In genomic region chr1:19484793-19485361, GRCh38 we compare ENCODE assay signal across 2 cellular contexts.
TF ChIP-seq lines count a peak whose summit lies in the region.

No MANE protein-coding gene starts in this region.

TF ChIP-seq in HEK293, 187 proteins besides CTCF, POLR2A, EP300 and RAD21 (continued from another document and continues in another):
- TF ChIP-seq ZNF202 (tag by site-specific recombination; IDR thresholded peaks at IDR 0.05; ENCODE audit: borderline replicate concordance): no peak
- TF ChIP-seq, protein P1, sequence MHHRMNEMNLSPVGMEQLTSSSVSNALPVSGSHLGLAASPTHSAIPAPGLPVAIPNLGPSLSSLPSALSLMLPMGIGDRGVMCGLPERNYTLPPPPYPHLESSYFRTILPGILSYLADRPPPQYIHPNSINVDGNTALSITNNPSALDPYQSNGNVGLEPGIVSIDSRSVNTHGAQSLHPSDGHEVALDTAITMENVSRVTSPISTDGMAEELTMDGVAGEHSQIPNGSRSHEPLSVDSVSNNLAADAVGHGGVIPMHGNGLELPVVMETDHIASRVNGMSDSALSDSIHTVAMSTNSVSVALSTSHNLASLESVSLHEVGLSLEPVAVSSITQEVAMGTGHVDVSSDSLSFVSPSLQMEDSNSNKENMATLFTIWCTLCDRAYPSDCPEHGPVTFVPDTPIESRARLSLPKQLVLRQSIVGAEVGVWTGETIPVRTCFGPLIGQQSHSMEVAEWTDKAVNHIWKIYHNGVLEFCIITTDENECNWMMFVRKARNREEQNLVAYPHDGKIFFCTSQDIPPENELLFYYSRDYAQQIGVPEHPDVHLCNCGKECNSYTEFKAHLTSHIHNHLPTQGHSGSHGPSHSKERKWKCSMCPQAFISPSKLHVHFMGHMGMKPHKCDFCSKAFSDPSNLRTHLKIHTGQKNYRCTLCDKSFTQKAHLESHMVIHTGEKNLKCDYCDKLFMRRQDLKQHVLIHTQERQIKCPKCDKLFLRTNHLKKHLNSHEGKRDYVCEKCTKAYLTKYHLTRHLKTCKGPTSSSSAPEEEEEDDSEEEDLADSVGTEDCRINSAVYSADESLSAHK (tag by site-specific recombination; IDR thresholded peaks at IDR 0.05): no peak
- no peak for TF ChIP-seq ZNF777 (tag by site-specific recombination; IDR thresholded peaks at IDR 0.05; ENCODE audit: borderline replicate concordance)
- TF ChIP-seq GFI1B (tag by site-specific recombination; IDR thresholded peaks at IDR 0.05): no peak
- no peak for TF ChIP-seq MZF1 (tag by site-specific recombination; IDR thresholded peaks at IDR 0.05; ENCODE audit: borderline replicate concordance)
- TF ChIP-seq YY2 (tag by site-specific recombination; IDR thresholded peaks at IDR 0.05): no peak
- TF ChIP-seq, protein P2, sequence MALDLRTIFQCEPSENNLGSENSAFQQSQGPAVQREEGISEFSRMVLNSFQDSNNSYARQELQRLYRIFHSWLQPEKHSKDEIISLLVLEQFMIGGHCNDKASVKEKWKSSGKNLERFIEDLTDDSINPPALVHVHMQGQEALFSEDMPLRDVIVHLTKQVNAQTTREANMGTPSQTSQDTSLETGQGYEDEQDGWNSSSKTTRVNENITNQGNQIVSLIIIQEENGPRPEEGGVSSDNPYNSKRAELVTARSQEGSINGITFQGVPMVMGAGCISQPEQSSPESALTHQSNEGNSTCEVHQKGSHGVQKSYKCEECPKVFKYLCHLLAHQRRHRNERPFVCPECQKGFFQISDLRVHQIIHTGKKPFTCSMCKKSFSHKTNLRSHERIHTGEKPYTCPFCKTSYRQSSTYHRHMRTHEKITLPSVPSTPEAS (tag by site-specific recombination; IDR thresholded peaks at IDR 0.05): no peak
- no peak for TF ChIP-seq ZNF843 (tag by site-specific recombination; IDR thresholded peaks at IDR 0.05)
- TF ChIP-seq ZNF211 (tag by site-specific recombination; IDR thresholded peaks at IDR 0.05; ENCODE audit: low read depth): no peak
- no peak for TF ChIP-seq ZNF830 (tag by site-specific recombination; IDR thresholded peaks at IDR 0.05; ENCODE audit: low read depth)
- TF ChIP-seq ZNF48 (tag by site-specific recombination; IDR thresholded peaks at IDR 0.05): no peak
- TF ChIP-seq ZNF645 (tag by site-specific recombination; IDR thresholded peaks at IDR 0.05): no peak
- peak; percentile 69 for TF ChIP-seq SP3 (tag by site-specific recombination; IDR thresholded peaks at IDR 0.05)
- no peak for TF ChIP-seq ZBTB20 (tag by site-specific recombination; IDR thresholded peaks at IDR 0.05)
- no peak for TF ChIP-seq HOXC10 (CRISPR knock-in tag; IDR thresholded peaks at IDR 0.05)
- no peak for TF ChIP-seq ZNF175 (tag by site-specific recombination; IDR thresholded peaks at IDR 0.05)
- no peak for TF ChIP-seq ZNF292 (tag by site-specific recombination; IDR thresholded peaks at IDR 0.05; ENCODE audit: borderline replicate concordance, low read depth)
- TF ChIP-seq ZNF664 (tag by site-specific recombination; IDR thresholded peaks at IDR 0.05): no peak
- no peak for TF ChIP-seq ZNF404 (tag by site-specific recombination; IDR thresholded peaks at IDR 0.05)
- TF ChIP-seq ZNF670 (tag by site-specific recombination; IDR thresholded peaks at IDR 0.05; ENCODE audit: low read depth): no peak
- TF ChIP-seq ZNF398 (tag by site-specific recombination; IDR thresholded peaks at IDR 0.05): peak; percentile 56
- TF ChIP-seq ZBTB26 (tag by site-specific recombination; optimal IDR thresholded peaks at IDR 0.05): no peak
- no peak for TF ChIP-seq ZNF174 (tag by site-specific recombination; IDR thresholded peaks at IDR 0.05)

TF ChIP-seq in HepG2, 621 proteins besides CTCF, POLR2A, EP300 and RAD21 (continued from another document and continues in another):
- TF ChIP-seq, protein P3, sequence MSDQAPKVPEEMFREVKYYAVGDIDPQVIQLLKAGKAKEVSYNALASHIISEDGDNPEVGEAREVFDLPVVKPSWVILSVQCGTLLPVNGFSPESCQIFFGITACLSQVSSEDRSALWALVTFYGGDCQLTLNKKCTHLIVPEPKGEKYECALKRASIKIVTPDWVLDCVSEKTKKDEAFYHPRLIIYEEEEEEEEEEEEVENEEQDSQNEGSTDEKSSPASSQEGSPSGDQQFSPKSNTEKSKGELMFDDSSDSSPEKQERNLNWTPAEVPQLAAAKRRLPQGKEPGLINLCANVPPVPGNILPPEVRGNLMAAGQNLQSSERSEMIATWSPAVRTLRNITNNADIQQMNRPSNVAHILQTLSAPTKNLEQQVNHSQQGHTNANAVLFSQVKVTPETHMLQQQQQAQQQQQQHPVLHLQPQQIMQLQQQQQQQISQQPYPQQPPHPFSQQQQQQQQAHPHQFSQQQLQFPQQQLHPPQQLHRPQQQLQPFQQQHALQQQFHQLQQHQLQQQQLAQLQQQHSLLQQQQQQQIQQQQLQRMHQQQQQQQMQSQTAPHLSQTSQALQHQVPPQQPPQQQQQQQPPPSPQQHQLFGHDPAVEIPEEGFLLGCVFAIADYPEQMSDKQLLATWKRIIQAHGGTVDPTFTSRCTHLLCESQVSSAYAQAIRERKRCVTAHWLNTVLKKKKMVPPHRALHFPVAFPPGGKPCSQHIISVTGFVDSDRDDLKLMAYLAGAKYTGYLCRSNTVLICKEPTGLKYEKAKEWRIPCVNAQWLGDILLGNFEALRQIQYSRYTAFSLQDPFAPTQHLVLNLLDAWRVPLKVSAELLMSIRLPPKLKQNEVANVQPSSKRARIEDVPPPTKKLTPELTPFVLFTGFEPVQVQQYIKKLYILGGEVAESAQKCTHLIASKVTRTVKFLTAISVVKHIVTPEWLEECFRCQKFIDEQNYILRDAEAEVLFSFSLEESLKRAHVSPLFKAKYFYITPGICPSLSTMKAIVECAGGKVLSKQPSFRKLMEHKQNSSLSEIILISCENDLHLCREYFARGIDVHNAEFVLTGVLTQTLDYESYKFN (CRISPR knock-in tag; conservative IDR thresholded peaks at IDR 0.05): 0 out of 2 replicates have a peak, but pooled peaks have one; percentile 30
- TF ChIP-seq, protein P4, sequence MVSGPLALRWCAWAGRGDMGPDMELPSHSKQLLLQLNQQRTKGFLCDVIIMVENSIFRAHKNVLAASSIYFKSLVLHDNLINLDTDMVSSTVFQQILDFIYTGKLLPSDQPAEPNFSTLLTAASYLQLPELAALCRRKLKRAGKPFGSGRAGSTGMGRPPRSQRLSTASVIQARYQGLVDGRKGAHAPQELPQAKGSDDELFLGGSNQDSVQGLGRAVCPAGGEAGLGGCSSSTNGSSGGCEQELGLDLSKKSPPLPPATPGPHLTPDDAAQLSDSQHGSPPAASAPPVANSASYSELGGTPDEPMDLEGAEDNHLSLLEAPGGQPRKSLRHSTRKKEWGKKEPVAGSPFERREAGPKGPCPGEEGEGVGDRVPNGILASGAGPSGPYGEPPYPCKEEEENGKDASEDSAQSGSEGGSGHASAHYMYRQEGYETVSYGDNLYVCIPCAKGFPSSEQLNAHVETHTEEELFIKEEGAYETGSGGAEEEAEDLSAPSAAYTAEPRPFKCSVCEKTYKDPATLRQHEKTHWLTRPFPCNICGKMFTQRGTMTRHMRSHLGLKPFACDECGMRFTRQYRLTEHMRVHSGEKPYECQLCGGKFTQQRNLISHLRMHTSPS (CRISPR knock-in tag; IDR thresholded peaks at IDR 0.05; ENCODE audit: low read depth): no peak
- TF ChIP-seq ZNF749 (CRISPR knock-in tag; IDR thresholded peaks at IDR 0.05; ENCODE audit: borderline replicate concordance) (no peak), AHR (CRISPR knock-in tag; IDR thresholded peaks at IDR 0.05) (no peak), BRD4 (CRISPR knock-in tag; IDR thresholded peaks at IDR 0.05) (no peak), ZMYM3 (CRISPR knock-in tag; IDR thresholded peaks at IDR 0.05) (no peak), ZBTB37 (CRISPR knock-in tag; IDR thresholded peaks at IDR 0.05) (0 out of 2 replicates have a peak, but pooled peaks have one; percentile 28), HDAC1 (CRISPR knock-in tag; IDR thresholded peaks at IDR 0.05) (peak; percentile 27; the same call in 1 of the 2 replicates), ZNF414 (CRISPR knock-in tag; IDR thresholded peaks at IDR 0.05) (0 out of 2 replicates have a peak, but pooled peaks have one; percentile 42), SETDB1 (CRISPR knock-in tag; IDR thresholded peaks at IDR 0.05; ENCODE audit: borderline replicate concordance) (no peak), ZNF274 (CRISPR knock-in tag; IDR thresholded peaks at IDR 0.05) (no peak), IRF9 (CRISPR knock-in tag; IDR thresholded peaks at IDR 0.05; ENCODE audit: borderline replicate concordance) (0 out of 2 replicates have a peak, but pooled peaks have one; percentile 27), ZNF703 (CRISPR knock-in tag; IDR thresholded peaks at IDR 0.05; ENCODE audit: borderline replicate concordance) (0 out of 2 replicates have a peak, but pooled peaks have one; percentile 51), ZNF605 (CRISPR knock-in tag; IDR thresholded peaks at IDR 0.05) (no peak), THAP8 (CRISPR knock-in tag; IDR thresholded peaks at IDR 0.05; ENCODE audit: borderline replicate concordance) (peak; percentile 17; the same call in 1 of the 2 replicates), SIN3B (IDR thresholded peaks at IDR 0.05; ENCODE audit: low read length) (no peak), XBP1 (CRISPR knock-in tag; IDR thresholded peaks at IDR 0.05) (no peak), RAD51 (IDR thresholded peaks at IDR 0.05; ENCODE audit: borderline replicate concordance) (no peak), SP5 (CRISPR knock-in tag; IDR thresholded peaks at IDR 0.05; ENCODE audit: borderline replicate concordance, low read depth) (peak; percentile 31; the same call in 1 of the 2 replicates), SOX6 (IDR thresholded peaks at IDR 0.05) (no peak), SOX6 (CRISPR knock-in tag; IDR thresholded peaks at IDR 0.05) (no peak), NR3C1 (CRISPR knock-in tag; IDR thresholded peaks at IDR 0.05) (no peak), ZNF790 (CRISPR knock-in tag; IDR thresholded peaks at IDR 0.05; ENCODE audit: borderline replicate concordance) (no peak), FOXK1 (CRISPR knock-in tag; IDR thresholded peaks at IDR 0.05; ENCODE audit: borderline replicate concordance, low read depth) (0 out of 2 replicates have a peak, but pooled peaks have one; percentile 16), ZNF354B (CRISPR knock-in tag; IDR thresholded peaks at IDR 0.05) (peak; percentile 54; the same call in 1 of the 2 replicates)
- TF ChIP-seq, protein P5, sequence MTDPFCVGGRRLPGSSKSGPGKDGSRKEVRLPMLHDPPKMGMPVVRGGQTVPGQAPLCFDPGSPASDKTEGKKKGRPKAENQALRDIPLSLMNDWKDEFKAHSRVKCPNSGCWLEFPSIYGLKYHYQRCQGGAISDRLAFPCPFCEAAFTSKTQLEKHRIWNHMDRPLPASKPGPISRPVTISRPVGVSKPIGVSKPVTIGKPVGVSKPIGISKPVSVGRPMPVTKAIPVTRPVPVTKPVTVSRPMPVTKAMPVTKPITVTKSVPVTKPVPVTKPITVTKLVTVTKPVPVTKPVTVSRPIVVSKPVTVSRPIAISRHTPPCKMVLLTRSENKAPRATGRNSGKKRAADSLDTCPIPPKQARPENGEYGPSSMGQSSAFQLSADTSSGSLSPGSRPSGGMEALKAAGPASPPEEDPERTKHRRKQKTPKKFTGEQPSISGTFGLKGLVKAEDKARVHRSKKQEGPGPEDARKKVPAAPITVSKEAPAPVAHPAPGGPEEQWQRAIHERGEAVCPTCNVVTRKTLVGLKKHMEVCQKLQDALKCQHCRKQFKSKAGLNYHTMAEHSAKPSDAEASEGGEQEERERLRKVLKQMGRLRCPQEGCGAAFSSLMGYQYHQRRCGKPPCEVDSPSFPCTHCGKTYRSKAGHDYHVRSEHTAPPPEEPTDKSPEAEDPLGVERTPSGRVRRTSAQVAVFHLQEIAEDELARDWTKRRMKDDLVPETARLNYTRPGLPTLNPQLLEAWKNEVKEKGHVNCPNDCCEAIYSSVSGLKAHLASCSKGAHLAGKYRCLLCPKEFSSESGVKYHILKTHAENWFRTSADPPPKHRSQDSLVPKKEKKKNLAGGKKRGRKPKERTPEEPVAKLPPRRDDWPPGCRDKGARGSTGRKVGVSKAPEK (CRISPR knock-in tag; IDR thresholded peaks at IDR 0.05; ENCODE audit: borderline replicate concordance): no peak
- TF ChIP-seq, protein P6, sequence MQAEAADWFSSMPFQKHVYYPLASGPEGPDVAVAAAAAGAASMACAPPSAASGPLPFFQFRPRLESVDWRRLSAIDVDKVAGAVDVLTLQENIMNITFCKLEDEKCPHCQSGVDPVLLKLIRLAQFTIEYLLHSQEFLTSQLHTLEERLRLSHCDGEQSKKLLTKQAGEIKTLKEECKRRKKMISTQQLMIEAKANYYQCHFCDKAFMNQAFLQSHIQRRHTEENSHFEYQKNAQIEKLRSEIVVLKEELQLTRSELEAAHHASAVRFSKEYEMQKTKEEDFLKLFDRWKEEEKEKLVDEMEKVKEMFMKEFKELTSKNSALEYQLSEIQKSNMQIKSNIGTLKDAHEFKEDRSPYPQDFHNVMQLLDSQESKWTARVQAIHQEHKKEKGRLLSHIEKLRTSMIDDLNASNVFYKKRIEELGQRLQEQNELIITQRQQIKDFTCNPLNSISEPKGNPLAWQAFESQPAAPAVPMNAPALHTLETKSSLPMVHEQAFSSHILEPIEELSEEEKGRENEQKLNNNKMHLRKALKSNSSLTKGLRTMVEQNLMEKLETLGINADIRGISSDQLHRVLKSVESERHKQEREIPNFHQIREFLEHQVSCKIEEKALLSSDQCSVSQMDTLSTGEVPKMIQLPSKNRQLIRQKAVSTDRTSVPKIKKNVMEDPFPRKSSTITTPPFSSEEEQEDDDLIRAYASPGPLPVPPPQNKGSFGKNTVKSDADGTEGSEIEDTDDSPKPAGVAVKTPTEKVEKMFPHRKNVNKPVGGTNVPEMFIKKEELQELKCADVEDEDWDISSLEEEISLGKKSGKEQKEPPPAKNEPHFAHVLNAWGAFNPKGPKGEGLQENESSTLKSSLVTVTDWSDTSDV (CRISPR knock-in tag; IDR thresholded peaks at IDR 0.05): peak; percentile 31; the same call in 1 of the 2 replicates
